19 cellular contexts compared by ENCODE assay signal in the genomic region with DNA sequence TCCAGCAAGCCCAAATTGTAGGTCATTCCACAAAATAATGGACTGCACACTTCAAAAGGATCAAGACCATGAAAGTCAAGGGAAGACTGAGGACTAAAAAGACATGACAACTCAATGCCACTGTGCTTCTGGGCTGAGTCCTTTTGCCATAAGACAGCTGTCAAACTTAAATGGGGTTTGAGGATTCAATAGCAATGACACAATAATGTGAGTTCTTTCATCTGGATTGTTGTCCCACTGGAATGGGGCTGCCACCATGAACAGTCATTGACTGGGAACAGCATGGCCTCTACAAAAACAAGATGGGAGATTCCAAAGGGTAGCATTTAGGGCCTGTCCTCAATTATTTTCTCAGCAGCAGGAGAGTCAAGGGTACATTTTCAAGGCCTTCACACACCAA.
DNase-seq lines count a peak whose midpoint lies in the region; ATAC-seq, FAIRE-seq and TF ChIP-seq lines count a peak whose summit lies in the region.
"Had no signal": no experiment of that assay in that cellular context is flagged by ENCODE, and none has a peak within 500 bp of the region (broad histone marks: within the 10 kb centered on the region; RNA-seq: fewer than 3 reads in every experiment).

No MANE protein-coding gene starts in this region.

- in situ Hi-C loops in HepG2 (cut with HindIII; ENCODE audit: extremely low pct_ligation_motif_present, low pct_unique_long_range_greater_than_20kb) = no loop called here

- H4K20me1 ChIP-seq in HepG2 (ENCODE audit: insufficient read depth, low read length) (no peaks in the 10 kb centered on the region), H1 (replicated peaks in 1 of 2; ENCODE audit: control insufficient read depth in 1 of 2, insufficient read depth in 2 of 2, low read length in 2 of 2) (no peaks in the 10 kb centered on the region)
- H4K20me1 ChIP-seq: BLaER1 treated with 17β-estradiol and CSF1 and Interleukin-3, amounts not matched to agents 10 nM and 100 nM had no signal

- no peak overlapping the region for H3K56ac ChIP-seq in H1 (replicated peaks; ENCODE audit: insufficient read length, low read depth, low read length)

- no peak for DNase-seq in HepG2 (ENCODE audit: low spot score)
- DNase-seq in right lobe of liver = no peak
- no peak for DNase-seq in H1 (ENCODE audit: low read depth in 1 of 2, low spot score in 2 of 2)
- DNase-seq in foreskin keratinocyte = no peak
- DNase-seq: AML-193; Caco-2; Calu3; CD4-positive, alpha-beta T cell; CD8-positive, alpha-beta T cell; GF-D8 had no signal

- FAIRE-seq in HepG2 (lab: Jason Lieb, UNC) (no peak), H1 (lab: Jason Lieb, UNC) (no peak)
- FAIRE-seq: A549, D721Med, G401.6, GM12891, GM19239 had no signal

- no peak overlapping the region for H3K18ac ChIP-seq in H1 (ENCODE audit: extremely low read depth, low read length)

- no TSS peak for BruUV-seq in HepG2 (replicated peaks; lab: Mats Ljungman, UMichigan)

- no peak for TF ChIP-seq POLR2A in HepG2 (IDR thresholded peaks at IDR 0.05; ENCODE audit: insufficient read depth in 1 of 2, low read depth in 2 of 2, low read length in 2 of 2)
- no peak for TF ChIP-seq POLR2A in right lobe of liver (IDR thresholded peaks at IDR 0.05)
- TF ChIP-seq POLR2A in H1 (IDR thresholded peaks at IDR 0.05; ENCODE audit: control extremely low read depth in 1 of 2, low read depth in 2 of 2, low read length in 2 of 2) = no peak

- H2AK5ac ChIP-seq in H1 (ENCODE audit: low read depth, low read length) = no peak overlapping the region

- H3K23me2 ChIP-seq in H1 (ENCODE audit: low read depth, low read length) = no peaks in the 10 kb centered on the region

- H3K9ac ChIP-seq in HepG2 (ENCODE audit: insufficient read depth, low read depth, low read length) (no peak overlapping the region), H1 (replicated peaks in 1 of 4; ENCODE audit: extremely low read depth in 1 of 4, low read depth in 3 of 4, low read length in 3 of 4) (no peak overlapping the region)
- H3K9ac ChIP-seq: BLaER1 treated with 17β-estradiol and CSF1 and Interleukin-3, amounts not matched to agents 10 nM and 100 nM had no signal

- no peak overlapping the region for H4K5ac ChIP-seq in H1 (ENCODE audit: insufficient read length, low read depth, low read length)

- no peak overlapping the region for H3K27ac ChIP-seq in HepG2 (ENCODE audit: extremely low read length, insufficient read depth, low read length)
- no peak overlapping the region for H3K27ac ChIP-seq in right lobe of liver
- H3K27ac ChIP-seq in H1 (ENCODE audit: low read depth, low read length) = no peak overlapping the region
- no peak overlapping the region for H3K27ac ChIP-seq in foreskin keratinocyte
- H3K27ac ChIP-seq: 22Rv1; A549; BLaER1 treated with 17β-estradiol and CSF1 and Interleukin-3, amounts not matched to agents 10 nM and 100 nM; C4-2B had no signal

- H3K27me3 ChIP-seq in HepG2 (ENCODE audit: control insufficient read depth in 1 of 2, insufficient read depth in 2 of 2, low read length in 2 of 2) = no peaks in the 10 kb centered on the region
- no peaks in the 10 kb centered on the region for H3K27me3 ChIP-seq in right lobe of liver
- H3K27me3 ChIP-seq in H1 (replicated peaks in 1 of 4; ENCODE audit: control insufficient read depth in 3 of 4, extremely low read depth in 1 of 4, insufficient read depth in 3 of 4, low read length in 3 of 4) = no peaks in the 10 kb centered on the region
- H3K27me3 ChIP-seq in foreskin keratinocyte = no peaks in the 10 kb centered on the region
- H3K27me3 ChIP-seq: BLaER1 treated with 17β-estradiol and CSF1 and Interleukin-3, amounts not matched to agents 10 nM and 100 nM had no signal

- H2BK5ac ChIP-seq in H1 (ENCODE audit: low read depth, low read length) = no peak overlapping the region

- ATAC-seq in HepG2 = no peak
- ATAC-seq in right lobe of liver = no peak
- no peak for ATAC-seq in foreskin keratinocyte
- no peak for ATAC-seq in HG02970 (IDR thresholded peaks at IDR 0.05; ENCODE audit: low FRiP score, unreplicated experiment)
- ATAC-seq: A549; CD8-positive, alpha-beta T cell had no signal

- no peak overlapping the region for H3K23ac ChIP-seq in H1 (ENCODE audit: insufficient read length)

- CTCF ChIA-PET in HepG2 (lab: Yijun Ruan, JAX; ENCODE audit: low intra/inter-chr PET ratio, low total read pairs) (no interaction called here), H1 (lab: Charles Lee; ENCODE audit: partially characterized antibody) (no interaction called here)

- TF ChIP-seq CTCF in HepG2 (CRISPR knock-in tag; IDR thresholded peaks at IDR 0.05) = no peak
- TF ChIP-seq CTCF in right lobe of liver (IDR thresholded peaks at IDR 0.05) = no peak
- TF ChIP-seq CTCF in H1 (IDR thresholded peaks at IDR 0.05; ENCODE audit: control extremely low read depth in 1 of 3, insufficient read depth in 1 of 3, low read depth in 1 of 3, low read length in 3 of 3) = no peak
- TF ChIP-seq CTCF in foreskin keratinocyte (conservative IDR thresholded peaks at IDR 0.05) = no peak

- no peak overlapping the region for H3K14ac ChIP-seq in H1 (ENCODE audit: insufficient read length)

- H3K4me1 ChIP-seq in HepG2 (ENCODE audit: insufficient read depth, low read length) (no peaks in the 10 kb centered on the region), right lobe of liver (no peaks in the 10 kb centered on the region), H1 (replicated peaks in 1 of 4; ENCODE audit: control insufficient read depth in 3 of 4, insufficient read depth in 4 of 4, low read length in 3 of 4) (no peaks in the 10 kb centered on the region), foreskin keratinocyte (peaks cover 13% of the 10 kb centered on the region)
- H3K4me1 ChIP-seq: A549, Caco-2 had no signal

- no peak overlapping the region for H3K4ac ChIP-seq in H1 (replicated peaks; ENCODE audit: insufficient read length, low read depth, low read length)

- H3K4me2 ChIP-seq in HepG2 (ENCODE audit: low read depth, low read length) = no peak overlapping the region
- no peak overlapping the region for H3K4me2 ChIP-seq in H1 (ENCODE audit: insufficient read depth in 1 of 2, low read depth in 2 of 2, low read length in 2 of 2)
- H3K4me2 ChIP-seq: A549 had no signal

- H2AFZ ChIP-seq in HepG2 (ENCODE audit: low read length) (no peak overlapping the region), H1 (ENCODE audit: low read length) (no peak overlapping the region)

- TF ChIP-seq RAD21 in HepG2 (CRISPR knock-in tag; IDR thresholded peaks at IDR 0.05) = no peak
- TF ChIP-seq RAD21 in H1 (IDR thresholded peaks at IDR 0.05 in 1 of 2, conservative IDR thresholded peaks at IDR 0.05 in 1 of 2; ENCODE audit: low read depth in 2 of 2, low read length in 2 of 2) = no peak

- TF ChIP-seq EP300 in HepG2 (IDR thresholded peaks at IDR 0.05; ENCODE audit: low read depth in 2 of 2, low read length in 2 of 2) (no peak), HepG2 (CRISPR knock-in tag; IDR thresholded peaks at IDR 0.05; ENCODE audit: borderline replicate concordance) (no peak), H1 (IDR thresholded peaks at IDR 0.05; ENCODE audit: borderline replicate concordance in 1 of 2, low read depth in 2 of 2, low read length in 2 of 2) (no peak)

- H3K36me3 ChIP-seq in HepG2 (replicated peaks in 1 of 2; ENCODE audit: control insufficient read depth in 1 of 2, insufficient read depth in 2 of 2, low read length in 2 of 2) (no peaks in the 10 kb centered on the region), right lobe of liver (no peaks in the 10 kb centered on the region), H1 (ENCODE audit: control insufficient read depth in 2 of 4, insufficient read depth in 4 of 4, low read length in 3 of 4) (peaks cover 0 to 2% (median 0%) of the 10 kb centered on the region in 4 experiments; a peak in 1 of 8 replicates)
- H3K36me3 ChIP-seq: BLaER1 treated with 17β-estradiol and CSF1 and Interleukin-3, amounts not matched to agents 10 nM and 100 nM had no signal

- H2BK120ac ChIP-seq in H1 (replicated peaks; ENCODE audit: low read depth, low read length) = no peak overlapping the region

- no peaks in the 10 kb centered on the region for H3K79me2 ChIP-seq in HepG2 (ENCODE audit: insufficient read depth, low read length)
- H3K79me2 ChIP-seq in H1 (ENCODE audit: control insufficient read depth in 1 of 2, insufficient read depth in 2 of 2, low read length in 2 of 2) = no peaks in the 10 kb centered on the region

- no peak overlapping the region for H2BK15ac ChIP-seq in H1 (ENCODE audit: low read length)

- no peak overlapping the region for H4K91ac ChIP-seq in H1 (replicated peaks; ENCODE audit: insufficient read length, low read length)

- POLR2A ChIA-PET in HepG2 (lab: Yijun Ruan, JAX) (no interaction called here), H1 (lab: Charles Lee; ENCODE audit: partially characterized antibody) (no interaction called here)

- H4K8ac ChIP-seq in H1 (ENCODE audit: extremely low read depth, insufficient read depth, low read length) = no peak overlapping the region

- no peaks in the 10 kb centered on the region for H3K9me3 ChIP-seq in HepG2 (ENCODE audit: low read length)
- H3K9me3 ChIP-seq in right lobe of liver = no peaks in the 10 kb centered on the region
- H3K9me3 ChIP-seq in H1 (ENCODE audit: insufficient read depth in 2 of 2, low read depth in 1 of 2, low read length in 1 of 2) = 0 out of 4 replicates have a peak, but pooled peaks cover 5 to 8% of the 10 kb centered on the region in 2 experiments
- H3K9me3 ChIP-seq: Caco-2 had no signal

- no peak overlapping the region for H2BK20ac ChIP-seq in H1 (ENCODE audit: low read length)

- H2BK12ac ChIP-seq in H1 (ENCODE audit: low read depth, low read length) = no peak overlapping the region

- intact Hi-C loops in HepG2 (cut with micrococcal nuclease; ENCODE audit: unreplicated experiment) (no loop called here), right lobe of liver (cut with DNase I) (no loop called here)

- H3K4me3 ChIP-seq in HepG2 (replicated peaks in 1 of 3; ENCODE audit: insufficient read depth in 1 of 3, low read depth in 2 of 3, low read length in 3 of 3) (no peak overlapping the region), right lobe of liver (no peak overlapping the region), H1 (ENCODE audit: extremely low read depth in 1 of 4, insufficient read depth in 2 of 4, low read depth in 3 of 4, low read length in 4 of 4) (no peak overlapping the region)
- H3K4me3 ChIP-seq: A549; BLaER1 treated with 17β-estradiol and CSF1 and Interleukin-3, amounts not matched to agents 10 nM and 100 nM had no signal

- no peaks in the 10 kb centered on the region for H3K79me1 ChIP-seq in H1 (ENCODE audit: low read depth, low read length)

TF ChIP-seq in HepG2, 621 proteins besides CTCF, POLR2A, EP300 and RAD21 (continues in another document):
- no peak for TF ChIP-seq RELA (CRISPR knock-in tag; IDR thresholded peaks at IDR 0.05)
- TF ChIP-seq RXRA (CRISPR knock-in tag; IDR thresholded peaks at IDR 0.05) = no peak
- TF ChIP-seq TOE1 (CRISPR knock-in tag; IDR thresholded peaks at IDR 0.05) = no peak
- TF ChIP-seq CEBPB (IDR thresholded peaks at IDR 0.05; ENCODE audit: borderline replicate concordance, low read depth, low read length) = peak; percentile 36; the same call in 1 of the 2 replicates

TF ChIP-seq in H1, 55 proteins besides CTCF, POLR2A, EP300 and RAD21 (continues in another document):
- peak; percentile 36; the same call in 1 of the 2 replicates for TF ChIP-seq CEBPB (IDR thresholded peaks at IDR 0.05; ENCODE audit: low read depth, low read length)
